ENCODE assay signal across 8 cellular contexts in the genomic region with DNA sequence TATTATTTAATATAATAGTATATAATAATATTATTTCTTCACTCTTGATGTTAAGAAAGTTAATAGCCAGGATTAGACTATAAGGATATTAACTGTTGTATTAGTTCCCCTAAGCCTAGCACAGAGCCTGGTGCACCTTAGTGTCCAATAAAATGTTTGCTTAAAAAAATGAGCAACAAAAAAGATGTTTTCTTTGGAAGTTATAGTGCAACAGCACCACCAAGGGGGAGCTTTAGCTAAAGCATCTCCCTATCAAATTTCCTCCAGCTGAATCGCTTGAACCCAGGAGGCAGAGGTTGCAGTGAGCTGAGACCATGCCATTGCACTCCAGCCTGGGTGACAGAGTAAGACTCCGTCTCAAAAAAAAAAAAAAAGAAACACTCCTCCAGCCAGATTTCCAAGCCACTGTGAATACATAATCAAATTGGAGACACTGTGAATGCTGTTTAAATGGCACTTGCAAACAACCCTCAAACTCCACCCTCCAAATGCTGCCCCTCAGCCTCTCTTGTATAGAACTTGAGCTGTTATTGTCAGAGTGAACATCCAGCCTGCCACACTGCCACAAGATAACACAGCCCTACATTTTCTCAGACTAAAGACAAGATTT.
DNase-seq lines count a peak whose midpoint lies in the region; ATAC-seq and TF ChIP-seq lines count a peak whose summit lies in the region.

No MANE protein-coding gene starts in this region.

- no peak overlapping the region for H2AFZ ChIP-seq in OCI-LY7 (ENCODE audit: low read length)
- no peak overlapping the region for H2AFZ ChIP-seq in fibroblast of lung (ENCODE audit: low read length)

- DNase-seq in GDM1 (lab: John Stamatoyannopoulos, UW) (peak; percentile 21), OCI-LY7 (ENCODE audit: low spot score) (peak; percentile 44), fibroblast of lung (ENCODE audit: low read depth in 2 of 2) (peak; percentile 21 to 53), testis (no peak), sciatic nerve (ENCODE audit: low spot score) (no peak), DMS79 (lab: John Stamatoyannopoulos, UW) (no peak), lower leg skin (ENCODE audit: low spot score in 2 of 2) (no peak)

- no TSS peak for BruUV-seq in OCI-LY7 (replicated peaks; lab: Mats Ljungman, UMichigan)

- TF ChIP-seq POLR2A in testis (IDR thresholded peaks at IDR 0.05) (no peak), lower leg skin (IDR thresholded peaks at IDR 0.05) (no peak)

- intact Hi-C loops in OCI-LY7 (cut with micrococcal nuclease; ENCODE audit: unreplicated experiment) (loop anchor here (2.0 to 5.0 kb wide), 2 partner anchors 216 to 564 kb away; no protein-coding TSS in a partner anchor), testis (cut with DNase I; ENCODE audit: low total_unique reads) (no loop called here), sciatic nerve (cut with DNase I) (no loop called here), lower leg skin (cut with DNase I; ENCODE audit: low total_unique reads) (no loop called here)

- peaks cover 9% of the 10 kb centered on the region for H3K4me1 ChIP-seq in OCI-LY7 (ENCODE audit: insufficient read depth, low read length, poor library complexity, severe bottlenecking)
- H3K4me1 ChIP-seq in fibroblast of lung (ENCODE audit: control insufficient read depth, extremely low read depth, insufficient read depth, low read length) = no peaks in the 10 kb centered on the region
- no peaks in the 10 kb centered on the region for H3K4me1 ChIP-seq in testis

- H3K4me2 ChIP-seq in OCI-LY7 (ENCODE audit: low read length) (no peak overlapping the region), fibroblast of lung (ENCODE audit: extremely low read depth, insufficient read depth, low read length) (no peak overlapping the region)

- CTCF ChIA-PET in OCI-LY7 (lab: Charles Lee; ENCODE audit: unreplicated experiment) = interaction anchor here (0.6 kb wide), 1 partner anchor 70 kb away, joined by 4 read pairs; no protein-coding TSS in a partner anchor

- H3K27me3 ChIP-seq in fibroblast of lung (ENCODE audit: control insufficient read depth, insufficient read depth, low read length) (no peaks in the 10 kb centered on the region), testis (no peaks in the 10 kb centered on the region)

- H4K20me1 ChIP-seq in OCI-LY7 (ENCODE audit: insufficient read depth, low read length) (no peaks in the 10 kb centered on the region), fibroblast of lung (ENCODE audit: control insufficient read depth, extremely low read depth, insufficient read depth, low read length) (no peaks in the 10 kb centered on the region)

- H3K36me3 ChIP-seq in OCI-LY7 (ENCODE audit: insufficient read depth, low read length) = peaks cover 17% of the 10 kb centered on the region; the same call in 1 of the 2 replicates
- H3K36me3 ChIP-seq in fibroblast of lung (ENCODE audit: control insufficient read depth, insufficient read depth, low read length) = no peaks in the 10 kb centered on the region
- H3K36me3 ChIP-seq in testis (ENCODE audit: low read depth, missing control alignments) = no peaks in the 10 kb centered on the region

- ATAC-seq in sciatic nerve = no peak

- H3K9me3 ChIP-seq in OCI-LY7 (ENCODE audit: low read length) = peaks cover 7% of the 10 kb centered on the region; the same call in 1 of the 2 replicates
- no peaks in the 10 kb centered on the region for H3K9me3 ChIP-seq in fibroblast of lung (ENCODE audit: control insufficient read depth, insufficient read depth, low read depth, low read length)
- no peaks in the 10 kb centered on the region for H3K9me3 ChIP-seq in testis

- TF ChIP-seq CTCF in 22Rv1 (IDR thresholded peaks at IDR 0.05) = peak; percentile 58
- peak; percentile 69 for TF ChIP-seq CTCF in OCI-LY7 (conservative IDR thresholded peaks at IDR 0.05; ENCODE audit: low read length)
- TF ChIP-seq CTCF in fibroblast of lung (conservative IDR thresholded peaks at IDR 0.05 in 1 of 2, IDR thresholded peaks at IDR 0.05 in 1 of 2; ENCODE audit: low read depth in 1 of 2, low read length in 2 of 2) = peak; percentile 53 to 65
- TF ChIP-seq CTCF in testis (IDR thresholded peaks at IDR 0.05) = peak in 2 of 3 experiments; percentile 40 to 41
- no peak for TF ChIP-seq CTCF in lower leg skin (IDR thresholded peaks at IDR 0.05)

- H3K79me2 ChIP-seq in OCI-LY7 (ENCODE audit: insufficient read depth, low read depth, low read length) = no peaks in the 10 kb centered on the region
- no peaks in the 10 kb centered on the region for H3K79me2 ChIP-seq in fibroblast of lung (ENCODE audit: control insufficient read depth, insufficient read depth, low read length)

- H3K9ac ChIP-seq in fibroblast of lung (ENCODE audit: insufficient read depth, low read length) = no peak overlapping the region

- no peak overlapping the region for H3K27ac ChIP-seq in 22Rv1
- H3K27ac ChIP-seq in OCI-LY7 (ENCODE audit: low read depth, low read length, poor library complexity, severe bottlenecking) = no peak overlapping the region
- no peak overlapping the region for H3K27ac ChIP-seq in fibroblast of lung (ENCODE audit: insufficient read depth, low read length)
- H3K27ac ChIP-seq in testis = no peak overlapping the region

- POLR2A ChIA-PET in OCI-LY7 (lab: Charles Lee) = interaction anchor here (1.1 to 1.5 kb wide), 2 partner anchors 9 to 47 kb away, joined by 4 to 5 read pairs; no protein-coding TSS in a partner anchor

- H3K4me3 ChIP-seq in OCI-LY7 (ENCODE audit: low read depth, low read length, poor library complexity, severe bottlenecking) = no peak overlapping the region
- H3K4me3 ChIP-seq in fibroblast of lung (replicated peaks in 1 of 4; ENCODE audit: control extremely low read depth in 1 of 4, insufficient read depth in 1 of 4, low read depth in 3 of 4, low read length in 4 of 4) = no peak overlapping the region
- H3K4me3 ChIP-seq in testis = no peak overlapping the region
- H3K4me3 ChIP-seq in lower leg skin (ENCODE audit: low read depth, poor library complexity, severe bottlenecking) = no peak overlapping the region

- 57 to 58% methylated on average over 2 of the region's 2 CpGs for WGBS in testis, 2 donors
- WGBS in lower leg skin, 2 donors = 67 to 82% methylated on average over 2 of the region's 2 CpGs

- H3K9me2 ChIP-seq in OCI-LY7 (ENCODE audit: insufficient read depth, low read length) = no peaks in the 10 kb centered on the region

Comparison
In these comparisons a context has a peak if more than half of its experiments do, and no peak if none do; other contexts are left out.
1. CTCF ChIP-seq: peak in 22Rv1 (single experiment), OCI-LY7 (single experiment), fibroblast of lung (2 of 2) and testis (2 of 3); none in lower leg skin (0 of 3).
2. DNase-seq: peak in GDM1 (single experiment), OCI-LY7 (single experiment) and fibroblast of lung (2 of 2); none in testis (single experiment), sciatic nerve (single experiment), DMS79 (single experiment) and lower leg skin (0 of 2).